In genomic region chr9:2600307-2600706, GRCh38 we compare ENCODE assay signal across 27 cellular contexts. TPM values are rescaled to one million over a fixed set of nuclear protein-coding genes. Genes with fewer than 3 reads are reported as not detected.
DNase-seq lines count a peak whose midpoint lies in the region; ATAC-seq and TF ChIP-seq lines count a peak whose summit lies in the region.
"Had no signal": no experiment of that assay in that cellular context is flagged by ENCODE, and none has a peak within 500 bp of the region (broad histone marks: within the 10 kb centered on the region; RNA-seq: fewer than 3 reads in every experiment).

No MANE protein-coding gene starts in this region.

- H3K27me3 ChIP-seq in left ventricle myocardium inferior (ENCODE audit: low read depth) (no peaks in the 10 kb centered on the region), heart right ventricle (no peaks in the 10 kb centered on the region), OCI-LY3 (ENCODE audit: low read depth, low read length) (0 out of 2 replicates have a peak, but pooled peaks cover 19% of the 10 kb centered on the region), adrenal gland (no peaks in the 10 kb centered on the region)
- H3K27me3 ChIP-seq: upper lobe of left lung had no signal

- H3K9ac ChIP-seq in OCI-LY3 (ENCODE audit: low read length), result no peak overlapping the region

- DNase-seq in left ventricle myocardium inferior (no peak), heart right ventricle (no peak), fibroblast of pulmonary artery (ENCODE audit: low read depth) (no peak), NCI-H2196 (lab: John Stamatoyannopoulos, UW; ENCODE audit: unreplicated experiment) (no peak), RKO (ENCODE audit: low spot score) (no peak), DMS79 treated with DMSO at 0.1 percent for 48 hours (lab: John Stamatoyannopoulos, UW) (no peak), adrenal gland (no peak)
- DNase-seq: activated CD4-positive, alpha-beta T cell treated with anti-CD3 and anti-CD28 coated beads for 4 hours; activated naive CD4-positive, alpha-beta T cell treated with anti-CD3 and anti-CD28 coated beads for 36 hours; activated T-cell treated with anti-CD3 and anti-CD28 coated beads, Interleukin-2, amount 50 U/mL, for 72 hours; C1 segment of cervical spinal cord; HCEC 1CT; kidney glomerular epithelial cell; NCI-H1105 treated with DMSO at 0.1 percent for 48 hours; NCI-H2107; NCI-H510A treated with DMSO at 0.1 percent for 48 hours; NK-92 treated with Interleukin-12 subunit alpha and Interleukin-12 subunit beta, amount 100 ng/mL, for 24 hours; RPMI8226; stimulated activated CD4-positive, alpha-beta T cell treated with anti-CD3 and anti-CD28 coated beads, Interleukin-2, amount 100 ng/mL, for 24 hours; substantia nigra; upper lobe of left lung had no signal

- H3K4me2 ChIP-seq in OCI-LY3 (ENCODE audit: low read length), result no peak overlapping the region

- TF ChIP-seq CTCF in left ventricle myocardium inferior (IDR thresholded peaks at IDR 0.05; ENCODE audit: borderline replicate concordance) (peak; percentile 26), heart right ventricle (IDR thresholded peaks at IDR 0.05) (peak in 2 of 9 donors; percentile 24 to 33), OCI-LY3 (IDR thresholded peaks at IDR 0.05; ENCODE audit: low read depth, low read length) (peak; percentile 46), fibroblast of pulmonary artery (IDR thresholded peaks at IDR 0.05; ENCODE audit: low read length, missing control alignments) (peak; percentile 8), adrenal gland (IDR thresholded peaks at IDR 0.05) (no peak)

- no peak for TF ChIP-seq POLR2A in adrenal gland (IDR thresholded peaks at IDR 0.05)

- no peaks in the 10 kb centered on the region for H3K79me2 ChIP-seq in OCI-LY3 (ENCODE audit: low read length)

- H3K4me3 ChIP-seq in left ventricle myocardium inferior (no peak overlapping the region), heart right ventricle (no peak overlapping the region), OCI-LY3 (ENCODE audit: low read length) (no peak overlapping the region), fibroblast of pulmonary artery (replicated peaks; ENCODE audit: low read depth, low read length) (no peak overlapping the region), adrenal gland (no peak overlapping the region)
- H3K4me3 ChIP-seq: coronary artery, SK-N-MC, skin epidermis, upper lobe of left lung had no signal

- no peak overlapping the region for H2AFZ ChIP-seq in OCI-LY3 (ENCODE audit: low read depth, low read length)

- ATAC-seq in heart right ventricle, result no peak
- ATAC-seq: activated T-cell treated with anti-CD3 and anti-CD28 coated beads, Interleukin-2, amount 50 U/mL, for 72 hours had no signal

- H3K9me3 ChIP-seq in left ventricle myocardium inferior (replicated peaks) (no peaks in the 10 kb centered on the region), heart right ventricle (no peaks in the 10 kb centered on the region), OCI-LY3 (ENCODE audit: insufficient read depth, low read length) (no peaks in the 10 kb centered on the region), adrenal gland (replicated peaks in 1 of 3) (no peaks in the 10 kb centered on the region)
- H3K9me3 ChIP-seq: neutrophil, upper lobe of left lung had no signal

- WGBS in heart right ventricle, 2 donors, result 91 to 95% methylated on average over 2 of the region's 2 CpGs
- 78 to 92% (median 88%) methylated on average over 2 of the region's 2 CpGs for WGBS in adrenal gland, 4 donors

- H3K36me3 ChIP-seq in left ventricle myocardium inferior (no peaks in the 10 kb centered on the region), heart right ventricle (no peaks in the 10 kb centered on the region), OCI-LY3 (replicated peaks; ENCODE audit: low read depth, low read length) (no peaks in the 10 kb centered on the region), adrenal gland (replicated peaks in 1 of 2) (no peaks in the 10 kb centered on the region)
- H3K36me3 ChIP-seq: neutrophil, upper lobe of left lung had no signal

- H3K4me1 ChIP-seq in left ventricle myocardium inferior (peaks cover 23% of the 10 kb centered on the region), heart right ventricle (peaks cover 0 to 20% (median 7%) of the 10 kb centered on the region in 9 donors), OCI-LY3 (ENCODE audit: low read length) (peaks cover 30% of the 10 kb centered on the region), adrenal gland (replicated peaks in 1 of 2) (no peaks in the 10 kb centered on the region)

- no peaks in the 10 kb centered on the region for H4K20me1 ChIP-seq in OCI-LY3 (ENCODE audit: insufficient read depth, low read length)

- H3K27ac ChIP-seq in left ventricle myocardium inferior (replicated peaks) (no peak overlapping the region), heart right ventricle (no peak overlapping the region), OCI-LY3 (ENCODE audit: low read length) (no peak overlapping the region), adrenal gland (no peak overlapping the region)
- H3K27ac ChIP-seq: coronary artery, HL-60, neutrophil, SK-N-MC, skin epidermis, upper lobe of left lung had no signal

- intact Hi-C loops in left ventricle myocardium inferior (cut with micrococcal nuclease), result no loop called here
- intact Hi-C loops in heart right ventricle (cut with DNase I), result no loop called here
- intact Hi-C loops in adrenal gland (cut with DNase I), result no loop called here

RNA-seq across cellular contexts. Expression of gene VLDLR, which starts 21.3 kb away (rescaled TPM):
- total RNA-seq in left ventricle myocardium inferior (144 TPM), heart right ventricle (100 to 1,000 TPM; 114 to 153 (median 140) TPM), adrenal gland (10 to 100 TPM; 24.9 to 54.1 (median 39.3) TPM)
- polyA plus RNA-seq in heart right ventricle (10 to 100 TPM; 17.9 to 23.0 TPM), adrenal gland (10 to 100 TPM in 1 of 3 donors, 1 to 10 TPM in 2; 8.0 to 27.0 (median 9.6) TPM)

Comparison
In these comparisons a context has a peak if more than half of its experiments do, and no peak if none do; other contexts are left out.
1. CTCF ChIP-seq: peak in left ventricle myocardium inferior (single experiment), OCI-LY3 (single experiment) and fibroblast of pulmonary artery (single experiment); none in adrenal gland (0 of 6).